Comparison of ENCODE assay signal across 20 cellular contexts in the genomic region with DNA sequence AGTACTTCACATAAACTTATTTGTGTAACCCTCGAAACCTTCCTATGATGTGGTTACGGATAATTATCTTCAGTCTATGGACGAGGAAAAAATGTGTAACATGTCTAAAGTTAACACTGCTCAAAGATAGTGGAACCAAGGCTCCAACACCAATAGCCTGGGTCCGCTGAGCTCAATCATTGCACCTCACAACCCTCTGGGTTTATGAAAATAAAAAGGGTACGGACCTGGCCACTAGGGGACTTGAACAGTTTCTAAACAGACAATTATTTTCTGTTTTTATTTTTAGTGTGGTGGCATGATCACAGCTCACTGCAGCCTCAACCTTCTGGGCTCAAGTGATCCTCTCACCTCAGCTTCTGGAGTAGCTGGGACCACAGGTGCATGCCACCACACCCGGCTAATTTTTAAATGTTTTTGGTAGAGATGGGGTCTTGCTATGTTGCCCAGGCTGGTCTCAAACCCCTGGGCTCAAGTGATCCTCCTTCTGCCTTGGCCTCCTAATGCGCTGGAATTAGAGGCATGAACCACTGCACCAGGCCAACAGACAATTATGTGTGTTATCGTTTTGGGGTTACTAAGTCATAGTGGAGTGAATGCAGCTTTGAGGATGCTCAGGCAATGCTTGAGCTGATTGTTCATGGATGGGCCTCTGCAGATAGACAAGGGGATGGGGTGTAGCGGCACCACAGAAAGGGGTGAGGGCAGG. TPM values are rescaled to one million over a fixed set of nuclear protein-coding genes. Genes with fewer than 3 reads are reported as not detected.
DNase-seq lines count a peak whose midpoint lies in the region; ATAC-seq and TF ChIP-seq lines count a peak whose summit lies in the region.
"Had no signal": no experiment of that assay in that cellular context is flagged by ENCODE, and none has a peak within 500 bp of the region (broad histone marks: within the 10 kb centered on the region; RNA-seq: fewer than 3 reads in every experiment).

No MANE protein-coding gene starts in this region.

- no peaks in the 10 kb centered on the region for H3K27me3 ChIP-seq in CD4-positive, alpha-beta memory T cell (ENCODE audit: insufficient read depth, low read length)
- H3K27me3 ChIP-seq: esophagus squamous epithelium, SJSA1, transverse colon had no signal

- H3K36me3 ChIP-seq in CD4-positive, alpha-beta memory T cell (ENCODE audit: insufficient read depth, low read length): peaks cover 84% of the 10 kb centered on the region
- peaks cover 7 to 78% of the 10 kb centered on the region in 2 experiments; a peak in 2 of 3 replicates for H3K36me3 ChIP-seq in HEK293 (ENCODE audit: control insufficient read depth in 2 of 2, insufficient read depth in 1 of 2, low read length in 2 of 2)

- H3K4me1 ChIP-seq in CD4-positive, alpha-beta memory T cell (ENCODE audit: insufficient read depth, low read length): peaks cover 83% of the 10 kb centered on the region
- no peaks in the 10 kb centered on the region for H3K4me1 ChIP-seq in HEK293 (ENCODE audit: control insufficient read depth, insufficient read depth, low read length)
- H3K4me1 ChIP-seq: esophagus squamous epithelium, SJSA1, transverse colon had no signal

- peaks cover 63 to 88% (median 75%) of the 10 kb centered on the region in 4 donors for H3K4me1 Mint-ChIP-seq in CD4-positive, alpha-beta memory T cell
- peaks cover 74% of the 10 kb centered on the region for H3K4me1 Mint-ChIP-seq in activated naive CD8-positive, alpha-beta T cell (ENCODE audit: low read depth)
- H3K4me1 Mint-ChIP-seq in memory B cell: peaks cover 28% of the 10 kb centered on the region

- no peak overlapping the region for H3K27ac ChIP-seq in CD4-positive, alpha-beta memory T cell (ENCODE audit: low read depth, low read length)
- H3K27ac ChIP-seq in HEK293 (ENCODE audit: extremely low read depth, low read depth, low read length): no peak overlapping the region
- H3K27ac ChIP-seq: esophagus squamous epithelium, SJSA1, transverse colon had no signal

- H3K27ac Mint-ChIP-seq in CD4-positive, alpha-beta memory T cell: peak overlapping the region; percentile 58 to 88 (median 80)
- peak overlapping the region; percentile 64 for H3K27ac Mint-ChIP-seq in activated naive CD8-positive, alpha-beta T cell
- H3K27ac Mint-ChIP-seq in memory B cell: peak overlapping the region; percentile 88

- POLR2A ChIA-PET in CD4-positive, alpha-beta memory T cell (lab: Charles Lee; ENCODE audit: partially characterized antibody): interaction anchor here (1.1 to 3.1 kb wide), 6 partner anchors 10 to 37 kb away, joined by 3 to 24 read pairs (median 12); a partner anchor contains a TSS
- POLR2A ChIA-PET in HEK293 (lab: Yijun Ruan, JAX): interaction anchor here (0.8 kb wide), 1 partner anchor 11 kb away, joined by 3 read pairs; no protein-coding TSS in a partner anchor

- no peaks in the 10 kb centered on the region for H3K9me3 Mint-ChIP-seq in CD4-positive, alpha-beta memory T cell
- H3K9me3 Mint-ChIP-seq in activated naive CD8-positive, alpha-beta T cell (ENCODE audit: low read depth): no peaks in the 10 kb centered on the region
- no peaks in the 10 kb centered on the region for H3K9me3 Mint-ChIP-seq in memory B cell

- intact Hi-C loops in CD4-positive, alpha-beta memory T cell (cut with micrococcal nuclease): no loop called here

- ATAC-seq in memory B cell (ENCODE audit: low read depth) (no peak), GM19463 (IDR thresholded peaks at IDR 0.05; ENCODE audit: unreplicated experiment) (no peak), GM19035 (IDR thresholded peaks at IDR 0.05; ENCODE audit: unreplicated experiment) (no peak)
- ATAC-seq: mucosa of descending colon, Panc1, right cardiac atrium had no signal

- CTCF ChIA-PET in CD4-positive, alpha-beta memory T cell (lab: Charles Lee; ENCODE audit: partially characterized antibody): interaction anchor here (1.2 to 3.2 kb wide), 8 partner anchors 10 to 510 kb away, joined by 3 to 16 read pairs (median 4); a partner anchor contains a TSS
- CTCF ChIA-PET in HEK293 (lab: Yijun Ruan, JAX): no interaction called here

- no peaks in the 10 kb centered on the region for H3K27me3 Mint-ChIP-seq in CD4-positive, alpha-beta memory T cell
- H3K27me3 Mint-ChIP-seq in activated naive CD8-positive, alpha-beta T cell: no peaks in the 10 kb centered on the region
- H3K27me3 Mint-ChIP-seq in memory B cell: no peaks in the 10 kb centered on the region

- no peak for TF ChIP-seq CTCF in HEK293 (tag by site-specific recombination; IDR thresholded peaks at IDR 0.05)

- H3K4me3 ChIP-seq in CD4-positive, alpha-beta memory T cell (ENCODE audit: low read length in 2 of 2): no peak overlapping the region
- no peak overlapping the region for H3K4me3 ChIP-seq in HEK293 (ENCODE audit: low read depth, low read length)
- H3K4me3 ChIP-seq: esophagus squamous epithelium, mucosa of descending colon, SJSA1, transverse colon had no signal

- no peak for DNase-seq in CD4-positive, alpha-beta memory T cell
- no peak for DNase-seq in memory B cell (ENCODE audit: low spot score in 2 of 2)
- DNase-seq in NCI-H774 (lab: John Stamatoyannopoulos, UW): no peak
- no peak for DNase-seq in stimulated activated CD4-positive, alpha-beta T cell treated with anti-CD3 and anti-CD28 coated beads, Interleukin-4, amount 100 ng/mL, for 24 hours
- DNase-seq: COR-L47; esophagus squamous epithelium; H7; mucosa of descending colon; NCI-H1694 treated with DMSO at 0.1 percent for 48 hours; NCI-H2227 treated with DMSO at 0.1 percent for 48 hours; occipital lobe; right cardiac atrium; stimulated activated CD4-positive, alpha-beta T cell treated with anti-CD3 and anti-CD28 coated beads, Interleukin-15, amount 100 ng/mL, for 24 hours; transverse colon had no signal

- H3K9me3 ChIP-seq in CD4-positive, alpha-beta memory T cell (ENCODE audit: control insufficient read depth in 1 of 2, low read length in 2 of 2): no peaks in the 10 kb centered on the region
- H3K9me3 ChIP-seq in HEK293 (ENCODE audit: control insufficient read depth, insufficient read depth, low read depth, low read length): no peaks in the 10 kb centered on the region
- H3K9me3 ChIP-seq: esophagus squamous epithelium, mucosa of descending colon, SJSA1, transverse colon had no signal

- peaks cover 79 to 91% of the 10 kb centered on the region in 2 donors for H3K36me3 Mint-ChIP-seq in CD4-positive, alpha-beta memory T cell
- H3K36me3 Mint-ChIP-seq in activated naive CD8-positive, alpha-beta T cell: peaks cover 22% of the 10 kb centered on the region
- peaks cover 47% of the 10 kb centered on the region for H3K36me3 Mint-ChIP-seq in memory B cell

- H3K4me3 Mint-ChIP-seq in CD4-positive, alpha-beta memory T cell: peak overlapping the region in 6 of 8 donors; percentile 26 to 70 (median 44)
- H3K4me3 Mint-ChIP-seq in activated naive CD8-positive, alpha-beta T cell: no peak overlapping the region
- H3K4me3 Mint-ChIP-seq in memory B cell: no peak overlapping the region

TF ChIP-seq in HEK293, 187 proteins besides CTCF, POLR2A, EP300 and RAD21:
- no peak for TF ChIP-seq ZNF76 (tag by site-specific recombination; IDR thresholded peaks at IDR 0.05; ENCODE audit: borderline replicate concordance, low read depth)
- TF ChIP-seq ZNF121 (tag by site-specific recombination; IDR thresholded peaks at IDR 0.05): peak; percentile 54
TF ChIP-seq in HEK293: peak in this region for 1.

RNA-seq across cellular contexts. Expression of a gene that starts 10.1 kb away (rescaled TPM):
- total RNA-seq in CD4-positive, alpha-beta memory T cell: 100 to 1,000 TPM; 199 to 200 TPM
- polyA plus RNA-seq in CD4-positive, alpha-beta memory T cell: 100 to 1,000 TPM in 1 of 2 donors, 10 to 100 TPM in 1; 30.6 to 108 TPM

Comparison
In these comparisons a context has a peak if more than half of its experiments do, and no peak if none do; other contexts are left out.
1. H3K4me3 Mint-ChIP-seq: peak in CD4-positive, alpha-beta memory T cell (6 of 8); none in activated naive CD8-positive, alpha-beta T cell (single experiment) and memory B cell (single experiment).
2. Peak in every context shown above with its lines, with median percentiles within 50 percentile points of each other: H3K27ac Mint-ChIP-seq.